14 cellular contexts compared by ENCODE assay signal in the genomic region with DNA sequence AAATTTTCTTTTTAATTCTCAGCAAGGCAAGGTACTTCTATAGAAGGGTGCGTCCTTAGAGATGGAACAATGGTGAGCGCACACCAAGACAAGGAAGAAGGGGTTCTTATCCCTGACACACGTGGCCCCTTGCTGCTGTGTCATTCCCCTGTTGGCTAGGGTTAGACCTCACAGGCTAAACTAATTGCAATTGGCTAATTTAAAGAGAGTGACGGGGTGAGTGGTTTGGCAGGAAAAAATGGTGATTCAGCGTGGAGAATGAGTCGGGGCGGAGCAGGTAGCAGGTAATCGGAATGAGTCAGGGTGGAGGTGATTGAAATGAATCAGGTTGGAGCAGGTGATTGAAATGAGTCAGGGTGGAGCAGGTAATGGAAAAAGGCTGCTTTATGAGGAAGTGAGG. TPM values are rescaled to one million over a fixed set of nuclear protein-coding genes. Genes with fewer than 3 reads are reported as not detected.
A peak's percentile ranks its signal among the peaks of the same experiment; 100 is the strongest.
DNase-seq lines count a peak whose midpoint lies in the region; ATAC-seq, FAIRE-seq and TF ChIP-seq lines count a peak whose summit lies in the region.
"Had no signal": no experiment of that assay in that cellular context is flagged by ENCODE, and none has a peak within 500 bp of the region (broad histone marks: within the 10 kb centered on the region; RNA-seq: fewer than 3 reads in every experiment).

No MANE protein-coding gene starts in this region.

- H3K4me1 ChIP-seq in K562 (replicated peaks in 1 of 2; ENCODE audit: control insufficient read depth in 2 of 2, insufficient read depth in 2 of 2, low read length in 2 of 2) (peaks cover 0 to 34% of the 10 kb centered on the region in 2 experiments; a peak in 3 of 5 replicates), mucosa of stomach (ENCODE audit: control insufficient read depth, insufficient read depth, low read length) (peaks cover 44% of the 10 kb centered on the region)

- BruUV-seq in Calu3 (replicated peaks; lab: Mats Ljungman, UMichigan) (no TSS peak), K562 (replicated peaks; lab: Mats Ljungman, UMichigan) (no TSS peak)

- peak overlapping the region; percentile 47 for H3K4me3 Mint-ChIP-seq in Calu3 (ENCODE audit: low read depth, unreplicated experiment)
- no peak overlapping the region for H3K4me3 Mint-ChIP-seq in stimulated activated memory B cell treated with anti-CD40 and anti-IgM and Interleukin-4, amounts not matched to agents 10 μg/mL and 1 μg/mL and 100 μg/mL, for 72 hours
- H3K4me3 Mint-ChIP-seq: CD4-positive, alpha-beta T cell had no signal

- H4K20me1 ChIP-seq in K562 (replicated peaks; ENCODE audit: control insufficient read depth, insufficient read depth, low read length): no peaks in the 10 kb centered on the region

- peaks cover 12% of the 10 kb centered on the region for H3K36me3 Mint-ChIP-seq in Calu3 (ENCODE audit: insufficient read depth, unreplicated experiment)
- no peaks in the 10 kb centered on the region for H3K36me3 Mint-ChIP-seq in stimulated activated memory B cell treated with anti-CD40 and anti-IgM and Interleukin-4, amounts not matched to agents 10 μg/mL and 1 μg/mL and 100 μg/mL, for 72 hours

- intact Hi-C loops in Calu3 (cut with micrococcal nuclease; ENCODE audit: unreplicated experiment): loop anchor here (2.0 kb wide), 2 partner anchors 15 to 19 kb away; no protein-coding TSS in a partner anchor
- intact Hi-C loops in K562 (cut with micrococcal nuclease): loop anchor here (5.0 kb wide), 1 partner anchor 37 kb away; a partner anchor contains a TSS

- no peak for TF ChIP-seq RAD21 in K562 (CRISPR knock-in tag; conservative IDR thresholded peaks at IDR 0.05 in 1 of 2, IDR thresholded peaks at IDR 0.05 in 1 of 2)

- H3K27me3 Mint-ChIP-seq in Calu3 (ENCODE audit: unreplicated experiment): no peaks in the 10 kb centered on the region
- H3K27me3 Mint-ChIP-seq in stimulated activated memory B cell treated with anti-CD40 and anti-IgM and Interleukin-4, amounts not matched to agents 10 μg/mL and 1 μg/mL and 100 μg/mL, for 72 hours: no peaks in the 10 kb centered on the region
- H3K27me3 Mint-ChIP-seq: CD4-positive, alpha-beta T cell had no signal

- H3K9me1 ChIP-seq in K562 (ENCODE audit: control insufficient read depth, insufficient read depth, low read length): no peaks in the 10 kb centered on the region

- 16% methylated on average over 8 of the region's 8 CpGs for WGBS in K562 (ENCODE audit: insufficient coverage, low coverage, missing lambda C conversion rate)

- peak; percentile 89 for FAIRE-seq in K562 (lab: Jason Lieb, UNC)

- H3K4me1 Mint-ChIP-seq in Calu3 (ENCODE audit: low read depth, unreplicated experiment): peaks cover 32% of the 10 kb centered on the region
- H3K4me1 Mint-ChIP-seq in stimulated activated memory B cell treated with anti-CD40 and anti-IgM and Interleukin-4, amounts not matched to agents 10 μg/mL and 1 μg/mL and 100 μg/mL, for 72 hours: peaks cover 26% of the 10 kb centered on the region

- H3K9me3 ChIP-seq in K562 (replicated peaks; ENCODE audit: control insufficient read depth, insufficient read depth, low read depth, low read length) (no peaks in the 10 kb centered on the region), mucosa of stomach (ENCODE audit: control insufficient read depth, low read length) (no peaks in the 10 kb centered on the region)
- H3K9me3 ChIP-seq: adrenal gland had no signal

- CTCF ChIA-PET in Calu3 (lab: Charles Lee) (no interaction called here), K562 (lab: Yijun Ruan, JAX; ENCODE audit: low intra/inter-chr PET ratio) (no interaction called here)

- no peaks in the 10 kb centered on the region for H3K27me3 ChIP-seq in K562 (ENCODE audit: control insufficient read depth in 2 of 2, insufficient read depth in 2 of 2, low read length in 2 of 2)
- no peaks in the 10 kb centered on the region for H3K27me3 ChIP-seq in mucosa of stomach (ENCODE audit: control insufficient read depth, insufficient read depth, low read length)
- H3K27me3 ChIP-seq: adrenal gland had no signal

- peak; percentile 88 for DNase-seq in Calu3
- DNase-seq in HT-29 (ENCODE audit: low spot score): peak; percentile 89
- DNase-seq in K562 (ENCODE audit: extremely low read depth in 1 of 4, low spot score in 3 of 4): peak in 1 of 4 experiments; percentile 70
- DNase-seq in AML-193 (lab: John Stamatoyannopoulos, UW): no peak
- no peak for DNase-seq in NOMO-1 treated with dmso at 0.1 percent for 144 hours (lab: John Stamatoyannopoulos, UW; ENCODE audit: unreplicated experiment)
- DNase-seq in inferior parietal cortex (ENCODE audit: extremely low spot score): no peak
- DNase-seq: adrenal gland; CD4-positive, alpha-beta T cell; dermis blood vessel endothelial cell; HCEC 1CT; left ventricle myocardium superior; WERI-Rb-1 had no signal

- peak; percentile 66 for ATAC-seq in K562
- no peak for ATAC-seq in stimulated activated memory B cell treated with anti-CD40 and anti-IgM and Interleukin-4, amounts not matched to agents 10 μg/mL and 1 μg/mL and 100 μg/mL, for 72 hours
- ATAC-seq: left ventricle myocardium superior had no signal

- H3K79me2 ChIP-seq in K562 (ENCODE audit: control insufficient read depth, insufficient read depth, low read length): no peaks in the 10 kb centered on the region

- peak overlapping the region; percentile 64; the same call in 2 of the 3 replicates for H3K27ac ChIP-seq in K562 (ENCODE audit: extremely low read depth, low read depth, low read length)
- H3K27ac ChIP-seq: adrenal gland, WERI-Rb-1 had no signal

- H2AFZ ChIP-seq in K562 (ENCODE audit: low read depth, low read length): peak overlapping the region; percentile 86

- in situ Hi-C loops in K562 (cut with MboI): no loop called here

- H3K36me3 ChIP-seq in K562 (ENCODE audit: control insufficient read depth, insufficient read depth, low read length) (no peaks in the 10 kb centered on the region), mucosa of stomach (ENCODE audit: control insufficient read depth, insufficient read depth, low read length) (no peaks in the 10 kb centered on the region)
- H3K36me3 ChIP-seq: adrenal gland, WERI-Rb-1 had no signal

- H3K9ac ChIP-seq in K562 (ENCODE audit: insufficient read depth in 1 of 2, low read depth in 2 of 2, low read length in 2 of 2) (peak overlapping the region in 1 of 2 experiments; percentile 45; a peak in 1 of 4 replicates), mucosa of stomach (ENCODE audit: low read length) (peak overlapping the region; percentile 79)

- peak; percentile 14; the same call in 1 of the 2 replicates for TF ChIP-seq EP300 in K562 (IDR thresholded peaks at IDR 0.05; ENCODE audit: low read length)

- H3K4me2 ChIP-seq in K562 (ENCODE audit: insufficient read depth, low read length): no peak overlapping the region

- TF ChIP-seq CTCF in Calu3 (IDR thresholded peaks at IDR 0.05; ENCODE audit: unreplicated experiment) (no peak), K562 (IDR thresholded peaks at IDR 0.05 in 2 of 3, conservative IDR thresholded peaks at IDR 0.05 in 1 of 3; ENCODE audit: insufficient read depth in 2 of 3, low read depth in 1 of 3, low read length in 3 of 3) (no peak)

- H3K4me3 ChIP-seq in K562 (no peak overlapping the region), mucosa of stomach (ENCODE audit: low read length) (no peak overlapping the region)
- H3K4me3 ChIP-seq: adrenal gland had no signal

- no peaks in the 10 kb centered on the region for H3K9me3 Mint-ChIP-seq in Calu3 (ENCODE audit: low read depth, unreplicated experiment)
- H3K9me3 Mint-ChIP-seq in stimulated activated memory B cell treated with anti-CD40 and anti-IgM and Interleukin-4, amounts not matched to agents 10 μg/mL and 1 μg/mL and 100 μg/mL, for 72 hours: no peaks in the 10 kb centered on the region
- H3K9me3 Mint-ChIP-seq: CD4-positive, alpha-beta T cell had no signal

- peak overlapping the region; percentile 97 for H3K27ac Mint-ChIP-seq in Calu3 (ENCODE audit: unreplicated experiment)
- no peak overlapping the region for H3K27ac Mint-ChIP-seq in stimulated activated memory B cell treated with anti-CD40 and anti-IgM and Interleukin-4, amounts not matched to agents 10 μg/mL and 1 μg/mL and 100 μg/mL, for 72 hours
- H3K27ac Mint-ChIP-seq: CD4-positive, alpha-beta T cell had no signal

- POLR2A ChIA-PET in K562 (lab: Yijun Ruan, JAX): no interaction called here

- no peak for TF ChIP-seq POLR2A in K562 (conservative IDR thresholded peaks at IDR 0.05)

TF ChIP-seq in K562, 482 proteins besides CTCF, POLR2A, EP300 and RAD21 (continues in another document):
- TF ChIP-seq BHLHE40 (IDR thresholded peaks at IDR 0.05; ENCODE audit: low read length) (0 out of 2 replicates have a peak, but pooled peaks have one; percentile 26), HNRNPH1 (optimal IDR thresholded peaks at IDR 0.05; ENCODE audit: low read depth, low read length) (no peak), SAFB (IDR thresholded peaks at IDR 0.05; ENCODE audit: borderline replicate concordance, low read depth, low read length) (no peak), ZNF316 (IDR thresholded peaks at IDR 0.05) (peak; percentile 88), PTRF (tag; IDR thresholded peaks at IDR 0.05) (no peak)

RNA-seq across cellular contexts. Expression of a gene that starts 36.3 kb away (rescaled TPM):
- total RNA-seq in Calu3 (2022) (98.6 and 105 TPM in 2 replicates), K562 (2014; rRNA removed) (78.1 and 78.8 TPM in 2 replicates), K562 (2014; rRNA removed; fragmentation: Illumina TruSeq; extraction: Trizol) (111 and 118 TPM in 2 replicates), K562 (2015; rRNA removed; fragmentation: Illumina TruSeq; extraction: Trizol) (101 and 107 TPM in 2 replicates), K562 (2021) (90.4 and 90.9 TPM in 2 replicates)
- total RNA-seq in HT-29 (2014; rRNA removed; shearing (Covaris generic)): 73.1 and 75.3 TPM in 2 replicates
- 177 and 415 TPM in 2 replicates for total RNA-seq in K562 (2011; cell fraction: chromatin; rRNA removed; ENCODE audit: low replicate concordance)
- total RNA-seq in K562 (2011; cell fraction: nucleolus; rRNA removed): 74.5 and 93.7 TPM in 2 replicates
- 146 and 178 TPM in 2 replicates for total RNA-seq in K562 (2011; cell fraction: nucleoplasm; rRNA removed)
- polyA plus RNA-seq in K562 (2011; rRNA removed) (91.9 and 96.3 TPM in 2 replicates), K562 (2014; fragmentation: Illumina TruSeq; extraction: Trizol) (56.5 and 62.8 TPM in 2 replicates), K562 (2014; fragmentation: Nextera tagmentation; extraction: Ambion mirVana) (10 to 100 TPM; 27.9 to 37.2 TPM), K562 (2014; rRNA removed) (47.9 and 48.0 TPM in 2 replicates)
- polyA plus RNA-seq in K562 (2011; cell fraction: cytosol; rRNA removed): 33.4 and 48.7 TPM in 2 replicates
- polyA plus RNA-seq in K562 (2011; cell fraction: nucleus; rRNA removed): 139 and 144 TPM in 2 replicates
- polyA plus RNA-seq in K562 (2012): 50.0 and 52.2 TPM in 2 replicates
- polyA minus RNA-seq in K562 (2011; rRNA and poly(A)+ RNA removed): 333 and 390 TPM in 2 replicates
- polyA minus RNA-seq in K562 (2011; cell fraction: cytosol; rRNA and poly(A)+ RNA removed): 93.5 and 122 TPM in 2 replicates
- 108 and 146 TPM in 2 replicates for polyA minus RNA-seq in K562 (2011; cell fraction: nucleus; rRNA and poly(A)+ RNA removed)

Comparison
In these comparisons a context has a peak if more than half of its experiments do, and no peak if none do; other contexts are left out.
1. DNase-seq: peak in Calu3 (single experiment) and HT-29 (single experiment); none in AML-193 (0 of 2), NOMO-1 treated with dmso at 0.1 percent for 144 hours (single experiment) and inferior parietal cortex (single experiment).